In the genomic region with DNA sequence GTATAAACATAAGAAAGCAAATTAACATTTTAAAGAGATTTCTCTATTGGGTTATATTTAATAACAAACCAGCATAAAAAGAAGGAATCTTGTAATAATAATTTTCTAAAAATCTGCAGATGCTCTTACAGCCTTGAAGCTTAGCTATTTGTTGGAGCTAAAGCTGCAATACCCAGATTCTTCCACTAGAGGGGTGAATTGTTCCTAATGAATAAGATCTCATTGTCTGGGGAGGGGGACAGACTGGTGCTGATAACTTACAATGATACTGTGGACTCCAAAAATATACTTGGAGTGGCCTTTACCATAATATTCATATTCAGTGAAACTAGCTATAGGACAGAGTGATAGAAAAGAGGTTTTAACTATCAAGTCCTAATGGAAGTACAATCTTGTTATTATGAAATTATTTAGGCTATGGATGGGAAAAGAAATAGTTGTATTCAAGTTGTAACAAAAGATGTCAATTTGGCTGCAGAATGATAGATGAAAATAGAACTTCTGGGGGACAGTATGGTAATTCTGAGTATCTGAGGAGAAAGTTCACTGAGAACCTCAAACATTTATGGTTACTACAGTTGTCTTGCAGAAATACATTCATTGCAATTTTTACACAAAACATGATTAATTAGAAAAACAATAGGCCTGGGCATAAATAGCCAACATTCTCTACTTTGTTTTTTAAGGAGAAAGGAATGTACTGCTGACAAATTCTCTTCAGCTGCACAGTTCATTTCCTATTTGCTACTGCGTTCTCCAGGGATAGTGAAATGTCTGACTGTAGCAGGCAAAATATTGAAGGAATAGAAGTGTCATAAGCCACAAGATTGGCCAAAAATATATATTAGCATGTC, we compare ENCODE assay signal across 8 cellular contexts.
DNase-seq lines count a peak whose midpoint lies in the region; ATAC-seq and TF ChIP-seq lines count a peak whose summit lies in the region.

No MANE protein-coding gene starts in this region.

- intact Hi-C loops in Panc1 (cut with micrococcal nuclease; ENCODE audit: unreplicated experiment): no loop called here
- intact Hi-C loops in prostate gland (cut with DNase I): loop anchor here (10.0 kb wide), 1 partner anchor 1279 kb away; no protein-coding TSS in a partner anchor

- H3K4me2 ChIP-seq in fibroblast of lung (ENCODE audit: extremely low read depth, insufficient read depth, low read length): no peak overlapping the region

- H3K27ac ChIP-seq in Panc1 (ENCODE audit: low read length) (no peak overlapping the region), fibroblast of lung (ENCODE audit: insufficient read depth, low read length) (no peak overlapping the region), prostate gland (no peak overlapping the region)

- no peaks in the 10 kb centered on the region for H3K36me3 ChIP-seq in Panc1 (ENCODE audit: control insufficient read depth, insufficient read depth, low read length)
- no peaks in the 10 kb centered on the region for H3K36me3 ChIP-seq in fibroblast of lung (ENCODE audit: control insufficient read depth, insufficient read depth, low read length)
- H3K36me3 ChIP-seq in prostate gland: no peaks in the 10 kb centered on the region

- TF ChIP-seq CTCF in Panc1 (IDR thresholded peaks at IDR 0.05): peak; percentile 66; the same call in 1 of the 2 replicates
- TF ChIP-seq CTCF in fibroblast of lung (conservative IDR thresholded peaks at IDR 0.05 in 1 of 2, IDR thresholded peaks at IDR 0.05 in 1 of 2; ENCODE audit: low read depth in 1 of 2, low read length in 2 of 2): peak; percentile 64 to 86
- peak in 3 of 4 experiments; percentile 48 to 63 (median 55) for TF ChIP-seq CTCF in prostate gland (IDR thresholded peaks at IDR 0.05)

- in situ Hi-C loops in Panc1 (cut with HindIII; ENCODE audit: low pct_unique_long_range_greater_than_20kb, low sequenced_read_pairs): no loop called here

- no peak overlapping the region for H2AFZ ChIP-seq in fibroblast of lung (ENCODE audit: low read length)

- no peaks in the 10 kb centered on the region for H3K27me3 ChIP-seq in Panc1 (ENCODE audit: control insufficient read depth, insufficient read depth, low read length)
- H3K27me3 ChIP-seq in fibroblast of lung (ENCODE audit: control insufficient read depth, insufficient read depth, low read length): no peaks in the 10 kb centered on the region
- H3K27me3 ChIP-seq in prostate gland (replicated peaks; ENCODE audit: insufficient read depth): no peaks in the 10 kb centered on the region

- 91% methylated on average over 1 of the region's 1 CpG for WGBS in prostate gland

- no peaks in the 10 kb centered on the region for H3K9me3 ChIP-seq in Panc1 (ENCODE audit: control insufficient read depth, insufficient read depth, low read depth, low read length)
- no peaks in the 10 kb centered on the region for H3K9me3 ChIP-seq in fibroblast of lung (ENCODE audit: control insufficient read depth, insufficient read depth, low read depth, low read length)
- no peaks in the 10 kb centered on the region for H3K9me3 ChIP-seq in prostate gland

- no TSS peak for BruUV-seq in Panc1 (replicated peaks; lab: Mats Ljungman, UMichigan)

- H3K79me2 ChIP-seq in fibroblast of lung (ENCODE audit: control insufficient read depth, insufficient read depth, low read length): no peaks in the 10 kb centered on the region

- POLR2A ChIA-PET in Panc1 (lab: Charles Lee): no interaction called here

- H3K4me3 ChIP-seq in Jurkat, Clone E6-1 (ENCODE audit: low read length): no peak overlapping the region
- H3K4me3 ChIP-seq in Panc1 (ENCODE audit: low read depth in 2 of 2, low read length in 2 of 2) (no peak overlapping the region), fibroblast of lung (replicated peaks in 1 of 4; ENCODE audit: control extremely low read depth in 1 of 4, insufficient read depth in 1 of 4, low read depth in 3 of 4, low read length in 4 of 4) (no peak overlapping the region), prostate gland (no peak overlapping the region)

- H3K4me1 ChIP-seq in Panc1 (ENCODE audit: control insufficient read depth, insufficient read depth, low read length) (no peaks in the 10 kb centered on the region), fibroblast of lung (ENCODE audit: control insufficient read depth, extremely low read depth, insufficient read depth, low read length) (no peaks in the 10 kb centered on the region), prostate gland (replicated peaks) (no peaks in the 10 kb centered on the region)

- CTCF ChIA-PET in Panc1 (lab: Charles Lee): interaction anchor here (0.6 kb wide), 1 partner anchor 374 kb away, joined by 3 read pairs; no protein-coding TSS in a partner anchor

- no peaks in the 10 kb centered on the region for H4K20me1 ChIP-seq in fibroblast of lung (ENCODE audit: control insufficient read depth, extremely low read depth, insufficient read depth, low read length)

- H3K9ac ChIP-seq in fibroblast of lung (ENCODE audit: insufficient read depth, low read length): no peak overlapping the region

- DNase-seq in AML-193 (lab: John Stamatoyannopoulos, UW) (peak; percentile 38 to 65), Panc1 (ENCODE audit: low read depth, low spot score) (peak; percentile 17), fibroblast of lung (ENCODE audit: low read depth in 2 of 2) (peak; percentile 63 to 68), prostate gland (ENCODE audit: low spot score) (no peak)
- peak; percentile 58 for DNase-seq in Jurkat, Clone E6-1 (ENCODE audit: low read depth, low spot score)

- no peak for TF ChIP-seq POLR2A in prostate gland (IDR thresholded peaks at IDR 0.05)

- ATAC-seq in GM18502 (IDR thresholded peaks at IDR 0.05; ENCODE audit: poor library complexity, unreplicated experiment): peak; percentile 65
- ATAC-seq in Panc1: no peak
- ATAC-seq in HG03139 (IDR thresholded peaks at IDR 0.05; ENCODE audit: unreplicated experiment): no peak
- ATAC-seq in HG02870 (IDR thresholded peaks at IDR 0.05; ENCODE audit: unreplicated experiment): no peak
